Comparison of ENCODE assay signal across 1 cellular context in the genomic region with DNA sequence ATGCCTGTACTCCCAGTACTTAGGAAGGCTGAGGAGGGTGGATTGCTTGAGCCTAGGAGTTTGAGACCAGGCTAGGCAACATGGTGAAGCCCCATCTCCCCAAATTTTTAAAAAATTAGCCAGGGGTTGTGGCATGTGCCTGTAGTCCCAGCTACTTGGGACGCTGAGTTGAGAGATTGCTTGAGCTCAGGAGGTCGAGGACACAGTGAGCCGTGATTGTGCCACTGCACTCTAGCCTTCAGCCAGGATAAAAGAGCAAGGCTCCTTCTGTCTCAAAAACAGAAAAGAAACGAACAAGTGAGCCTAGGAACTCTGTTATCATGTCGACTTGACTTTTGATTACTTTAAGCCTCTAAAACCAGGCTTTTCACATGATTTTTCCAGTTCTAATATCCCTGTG.
TF ChIP-seq lines count a peak whose summit lies in the region.

No MANE protein-coding gene starts in this region.

TF ChIP-seq in HepG2, 621 proteins besides CTCF, POLR2A, EP300 and RAD21:
- TF ChIP-seq, protein P1, sequence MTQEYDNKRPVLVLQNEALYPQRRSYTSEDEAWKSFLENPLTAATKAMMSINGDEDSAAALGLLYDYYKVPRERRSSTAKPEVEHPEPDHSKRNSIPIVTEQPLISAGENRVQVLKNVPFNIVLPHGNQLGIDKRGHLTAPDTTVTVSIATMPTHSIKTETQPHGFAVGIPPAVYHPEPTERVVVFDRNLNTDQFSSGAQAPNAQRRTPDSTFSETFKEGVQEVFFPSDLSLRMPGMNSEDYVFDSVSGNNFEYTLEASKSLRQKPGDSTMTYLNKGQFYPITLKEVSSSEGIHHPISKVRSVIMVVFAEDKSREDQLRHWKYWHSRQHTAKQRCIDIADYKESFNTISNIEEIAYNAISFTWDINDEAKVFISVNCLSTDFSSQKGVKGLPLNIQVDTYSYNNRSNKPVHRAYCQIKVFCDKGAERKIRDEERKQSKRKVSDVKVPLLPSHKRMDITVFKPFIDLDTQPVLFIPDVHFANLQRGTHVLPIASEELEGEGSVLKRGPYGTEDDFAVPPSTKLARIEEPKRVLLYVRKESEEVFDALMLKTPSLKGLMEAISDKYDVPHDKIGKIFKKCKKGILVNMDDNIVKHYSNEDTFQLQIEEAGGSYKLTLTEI (CRISPR knock-in tag; conservative IDR thresholded peaks at IDR 0.05), result no peak
- TF ChIP-seq SKI (IDR thresholded peaks at IDR 0.05; ENCODE audit: partially characterized antibody) (no peak), ZNF335 (CRISPR knock-in tag; IDR thresholded peaks at IDR 0.05) (no peak), ZNF792 (CRISPR knock-in tag; IDR thresholded peaks at IDR 0.05) (no peak), CEBPB (IDR thresholded peaks at IDR 0.05; ENCODE audit: borderline replicate concordance, low read depth, low read length) (no peak), ERF (CRISPR knock-in tag; IDR thresholded peaks at IDR 0.05) (no peak), ZBTB38 (CRISPR knock-in tag; IDR thresholded peaks at IDR 0.05) (no peak), ZNF674 (CRISPR knock-in tag; IDR thresholded peaks at IDR 0.05; ENCODE audit: low read depth) (no peak), ADNP (CRISPR knock-in tag; IDR thresholded peaks at IDR 0.05) (no peak), SALL1 (CRISPR knock-in tag; IDR thresholded peaks at IDR 0.05) (no peak), HIVEP1 (CRISPR knock-in tag; IDR thresholded peaks at IDR 0.05) (no peak)
- TF ChIP-seq, protein P2, sequence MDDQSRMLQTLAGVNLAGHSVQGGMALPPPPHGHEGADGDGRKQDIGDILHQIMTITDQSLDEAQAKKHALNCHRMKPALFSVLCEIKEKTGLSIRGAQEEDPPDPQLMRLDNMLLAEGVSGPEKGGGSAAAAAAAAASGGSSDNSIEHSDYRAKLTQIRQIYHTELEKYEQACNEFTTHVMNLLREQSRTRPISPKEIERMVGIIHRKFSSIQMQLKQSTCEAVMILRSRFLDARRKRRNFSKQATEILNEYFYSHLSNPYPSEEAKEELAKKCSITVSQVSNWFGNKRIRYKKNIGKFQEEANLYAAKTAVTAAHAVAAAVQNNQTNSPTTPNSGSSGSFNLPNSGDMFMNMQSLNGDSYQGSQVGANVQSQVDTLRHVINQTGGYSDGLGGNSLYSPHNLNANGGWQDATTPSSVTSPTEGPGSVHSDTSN (CRISPR knock-in tag; IDR thresholded peaks at IDR 0.05; ENCODE audit: borderline replicate concordance), result no peak
- TF ChIP-seq, protein P3, sequence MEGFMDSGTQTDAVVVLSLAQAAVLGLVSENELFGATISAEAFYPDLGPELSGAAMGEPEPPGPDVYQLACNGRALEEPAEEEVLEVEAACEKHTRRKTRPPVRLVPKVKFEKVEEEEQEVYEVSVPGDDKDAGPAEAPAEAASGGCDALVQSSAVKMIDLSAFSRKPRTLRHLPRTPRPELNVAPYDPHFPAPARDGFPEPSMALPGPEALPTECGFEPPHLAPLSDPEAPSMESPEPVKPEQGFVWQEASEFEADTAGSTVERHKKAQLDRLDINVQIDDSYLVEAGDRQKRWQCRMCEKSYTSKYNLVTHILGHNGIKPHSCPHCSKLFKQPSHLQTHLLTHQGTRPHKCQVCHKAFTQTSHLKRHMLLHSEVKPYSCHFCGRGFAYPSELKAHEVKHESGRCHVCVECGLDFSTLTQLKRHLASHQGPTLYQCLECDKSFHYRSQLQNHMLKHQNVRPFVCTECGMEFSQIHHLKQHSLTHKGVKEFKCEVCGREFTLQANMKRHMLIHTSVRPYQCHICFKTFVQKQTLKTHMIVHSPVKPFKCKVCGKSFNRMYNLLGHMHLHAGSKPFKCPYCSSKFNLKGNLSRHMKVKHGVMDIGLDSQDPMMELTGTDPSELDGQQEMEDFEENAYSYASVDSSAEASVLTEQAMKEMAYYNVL (CRISPR knock-in tag; IDR thresholded peaks at IDR 0.05; ENCODE audit: borderline replicate concordance), result no peak
- TF ChIP-seq, protein P4, sequence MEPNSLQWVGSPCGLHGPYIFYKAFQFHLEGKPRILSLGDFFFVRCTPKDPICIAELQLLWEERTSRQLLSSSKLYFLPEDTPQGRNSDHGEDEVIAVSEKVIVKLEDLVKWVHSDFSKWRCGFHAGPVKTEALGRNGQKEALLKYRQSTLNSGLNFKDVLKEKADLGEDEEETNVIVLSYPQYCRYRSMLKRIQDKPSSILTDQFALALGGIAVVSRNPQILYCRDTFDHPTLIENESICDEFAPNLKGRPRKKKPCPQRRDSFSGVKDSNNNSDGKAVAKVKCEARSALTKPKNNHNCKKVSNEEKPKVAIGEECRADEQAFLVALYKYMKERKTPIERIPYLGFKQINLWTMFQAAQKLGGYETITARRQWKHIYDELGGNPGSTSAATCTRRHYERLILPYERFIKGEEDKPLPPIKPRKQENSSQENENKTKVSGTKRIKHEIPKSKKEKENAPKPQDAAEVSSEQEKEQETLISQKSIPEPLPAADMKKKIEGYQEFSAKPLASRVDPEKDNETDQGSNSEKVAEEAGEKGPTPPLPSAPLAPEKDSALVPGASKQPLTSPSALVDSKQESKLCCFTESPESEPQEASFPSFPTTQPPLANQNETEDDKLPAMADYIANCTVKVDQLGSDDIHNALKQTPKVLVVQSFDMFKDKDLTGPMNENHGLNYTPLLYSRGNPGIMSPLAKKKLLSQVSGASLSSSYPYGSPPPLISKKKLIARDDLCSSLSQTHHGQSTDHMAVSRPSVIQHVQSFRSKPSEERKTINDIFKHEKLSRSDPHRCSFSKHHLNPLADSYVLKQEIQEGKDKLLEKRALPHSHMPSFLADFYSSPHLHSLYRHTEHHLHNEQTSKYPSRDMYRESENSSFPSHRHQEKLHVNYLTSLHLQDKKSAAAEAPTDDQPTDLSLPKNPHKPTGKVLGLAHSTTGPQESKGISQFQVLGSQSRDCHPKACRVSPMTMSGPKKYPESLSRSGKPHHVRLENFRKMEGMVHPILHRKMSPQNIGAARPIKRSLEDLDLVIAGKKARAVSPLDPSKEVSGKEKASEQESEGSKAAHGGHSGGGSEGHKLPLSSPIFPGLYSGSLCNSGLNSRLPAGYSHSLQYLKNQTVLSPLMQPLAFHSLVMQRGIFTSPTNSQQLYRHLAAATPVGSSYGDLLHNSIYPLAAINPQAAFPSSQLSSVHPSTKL (CRISPR knock-in tag; IDR thresholded peaks at IDR 0.05), result no peak
- TF ChIP-seq, protein P5, sequence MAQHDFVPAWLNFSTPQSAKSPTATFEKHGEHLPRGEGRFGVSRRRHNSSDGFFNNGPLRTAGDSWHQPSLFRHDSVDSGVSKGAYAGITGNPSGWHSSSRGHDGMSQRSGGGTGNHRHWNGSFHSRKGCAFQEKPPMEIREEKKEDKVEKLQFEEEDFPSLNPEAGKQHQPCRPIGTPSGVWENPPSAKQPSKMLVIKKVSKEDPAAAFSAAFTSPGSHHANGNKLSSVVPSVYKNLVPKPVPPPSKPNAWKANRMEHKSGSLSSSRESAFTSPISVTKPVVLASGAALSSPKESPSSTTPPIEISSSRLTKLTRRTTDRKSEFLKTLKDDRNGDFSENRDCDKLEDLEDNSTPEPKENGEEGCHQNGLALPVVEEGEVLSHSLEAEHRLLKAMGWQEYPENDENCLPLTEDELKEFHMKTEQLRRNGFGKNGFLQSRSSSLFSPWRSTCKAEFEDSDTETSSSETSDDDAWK (CRISPR knock-in tag; IDR thresholded peaks at IDR 0.05), result no peak
- TF ChIP-seq, protein P6, sequence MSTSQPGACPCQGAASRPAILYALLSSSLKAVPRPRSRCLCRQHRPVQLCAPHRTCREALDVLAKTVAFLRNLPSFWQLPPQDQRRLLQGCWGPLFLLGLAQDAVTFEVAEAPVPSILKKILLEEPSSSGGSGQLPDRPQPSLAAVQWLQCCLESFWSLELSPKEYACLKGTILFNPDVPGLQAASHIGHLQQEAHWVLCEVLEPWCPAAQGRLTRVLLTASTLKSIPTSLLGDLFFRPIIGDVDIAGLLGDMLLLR (CRISPR knock-in tag; IDR thresholded peaks at IDR 0.05), result no peak
